In genomic region chr17:28810437-28810836, GRCh38 we compare ENCODE assay signal across 14 cellular contexts. TPM values are rescaled to one million over a fixed set of nuclear protein-coding genes. Genes with fewer than 3 reads are reported as not detected.
DNase-seq lines count a peak whose midpoint lies in the region; ATAC-seq and TF ChIP-seq lines count a peak whose summit lies in the region.
"Had no signal": no experiment of that assay in that cellular context is flagged by ENCODE, and none has a peak within 500 bp of the region (broad histone marks: within the 10 kb centered on the region; RNA-seq: fewer than 3 reads in every experiment).

No MANE protein-coding gene starts in this region.

- H3K9me3 ChIP-seq in SU-DHL-6 (ENCODE audit: insufficient read depth, low read length): no peaks in the 10 kb centered on the region
- no peaks in the 10 kb centered on the region for H3K9me3 ChIP-seq in osteoblast (ENCODE audit: low read depth, low read length)
- no peaks in the 10 kb centered on the region for H3K9me3 ChIP-seq in stomach
- H3K9me3 ChIP-seq: heart left ventricle, psoas muscle had no signal

- no peaks in the 10 kb centered on the region for H3K27me3 ChIP-seq in SU-DHL-6 (ENCODE audit: low read length)
- H3K27me3 ChIP-seq in foreskin keratinocyte: no peaks in the 10 kb centered on the region
- H3K27me3 ChIP-seq in osteoblast (ENCODE audit: insufficient read depth, low read length): no peaks in the 10 kb centered on the region
- no peaks in the 10 kb centered on the region for H3K27me3 ChIP-seq in stomach
- H3K27me3 ChIP-seq: heart left ventricle had no signal

- H3K4me3 Mint-ChIP-seq in activated T-cell treated with anti-CD3 and anti-CD28 coated beads, Interleukin-2, amount 50 U/mL, for 24 hours: peak overlapping the region; percentile 90

- peaks cover 57% of the 10 kb centered on the region for H3K4me1 Mint-ChIP-seq in activated T-cell treated with anti-CD3 and anti-CD28 coated beads, Interleukin-2, amount 50 U/mL, for 24 hours (ENCODE audit: low read depth)

- H3K4me2 ChIP-seq in SU-DHL-6 (ENCODE audit: low read depth, low read length, poor library complexity, severe bottlenecking) (peak overlapping the region; percentile 87), osteoblast (ENCODE audit: insufficient read depth, low read length) (no peak overlapping the region)

- H3F3A ChIP-seq in SU-DHL-6 (ENCODE audit: insufficient read depth): peaks cover 21% of the 10 kb centered on the region; the same call in 1 of the 2 replicates

- H3K27ac Mint-ChIP-seq in activated T-cell treated with anti-CD3 and anti-CD28 coated beads, Interleukin-2, amount 50 U/mL, for 24 hours: peak overlapping the region; percentile 96

- H3K36me3 ChIP-seq in SU-DHL-6 (ENCODE audit: low read length): 0 out of 2 replicates have a peak, but pooled peaks cover 6% of the 10 kb centered on the region
- H3K36me3 ChIP-seq in osteoblast (ENCODE audit: insufficient read depth, low read length): peaks cover 3% of the 10 kb centered on the region
- peaks cover 0 to 7% (median 6%) of the 10 kb centered on the region in 4 donors for H3K36me3 ChIP-seq in stomach

- 0 out of 2 replicates have a peak overlapping the region, but pooled peaks have one; percentile 75 for H3K9ac ChIP-seq in SU-DHL-6 (ENCODE audit: low read length)

- H3K4me3 ChIP-seq in SU-DHL-6 (ENCODE audit: insufficient read depth, low read length, poor library complexity, severe bottlenecking) (no peak overlapping the region), osteoblast (ENCODE audit: insufficient read depth, low read length) (no peak overlapping the region), stomach (no peak overlapping the region)

- H3K9me3 Mint-ChIP-seq in activated T-cell treated with anti-CD3 and anti-CD28 coated beads, Interleukin-2, amount 50 U/mL, for 24 hours: no peaks in the 10 kb centered on the region

- peaks cover 46% of the 10 kb centered on the region for H3K4me1 ChIP-seq in foreskin keratinocyte
- peaks cover 35% of the 10 kb centered on the region for H3K4me1 ChIP-seq in osteoblast (ENCODE audit: insufficient read depth, low read length)
- peaks cover 38 to 68% (median 52%) of the 10 kb centered on the region in 4 donors for H3K4me1 ChIP-seq in stomach

- H4K20me1 ChIP-seq in SU-DHL-6 (ENCODE audit: low read depth, low read length): 0 out of 2 replicates have a peak, but pooled peaks cover 8% of the 10 kb centered on the region
- peaks cover 18% of the 10 kb centered on the region for H4K20me1 ChIP-seq in osteoblast (ENCODE audit: insufficient read depth, low read length)

- no peak for ATAC-seq in foreskin keratinocyte
- peak; percentile 45 for ATAC-seq in stimulated activated naive CD8-positive, alpha-beta T cell treated with anti-CD3 and anti-CD28 coated beads, Interleukin-15, Interleukin-2, amounts not matched to agents 100 U/mL and 50 U/mL, for 24 hours
- ATAC-seq: heart left ventricle, psoas muscle had no signal

- TF ChIP-seq EP300 in stomach (IDR thresholded peaks at IDR 0.05): no peak

- no peak for TF ChIP-seq CTCF in SU-DHL-6 (IDR thresholded peaks at IDR 0.05; ENCODE audit: insufficient read depth, low read length, poor library complexity, severe bottlenecking)
- TF ChIP-seq CTCF in foreskin keratinocyte (conservative IDR thresholded peaks at IDR 0.05): no peak
- no peak for TF ChIP-seq CTCF in osteoblast (IDR thresholded peaks at IDR 0.05; ENCODE audit: extremely low read depth, low read depth, low read length)
- no peak for TF ChIP-seq CTCF in stomach (IDR thresholded peaks at IDR 0.05)

- H2AFZ ChIP-seq in SU-DHL-6 (ENCODE audit: low read depth, low read length, severe bottlenecking) (no peak overlapping the region), osteoblast (ENCODE audit: low read length) (no peak overlapping the region)

- TF ChIP-seq POLR2A in stomach (IDR thresholded peaks at IDR 0.05): no peak

- peaks cover 41% of the 10 kb centered on the region for H3K36me3 Mint-ChIP-seq in activated T-cell treated with anti-CD3 and anti-CD28 coated beads, Interleukin-2, amount 50 U/mL, for 24 hours (ENCODE audit: low read depth)

- no peaks in the 10 kb centered on the region for H3K27me3 Mint-ChIP-seq in activated T-cell treated with anti-CD3 and anti-CD28 coated beads, Interleukin-2, amount 50 U/mL, for 24 hours

- intact Hi-C loops in stomach (cut with DNase I; ENCODE audit: low total_unique reads): no loop called here

- 90 to 97% (median 95%) methylated on average over 1 of the region's 1 CpG for WGBS in stomach, 5 donors

- H3K27ac ChIP-seq in SU-DHL-6 (ENCODE audit: low read depth, low read length) (no peak overlapping the region), foreskin keratinocyte (peak overlapping the region; percentile 59), osteoblast (ENCODE audit: low read depth, low read length) (no peak overlapping the region), stomach (peak overlapping the region in 2 of 5 donors; percentile 79 to 94)

- peaks cover 78% of the 10 kb centered on the region for H3K79me2 ChIP-seq in SU-DHL-6 (ENCODE audit: insufficient read depth, low read length)
- H3K79me2 ChIP-seq in osteoblast (ENCODE audit: insufficient read depth, low read length): peaks cover 61% of the 10 kb centered on the region

- DNase-seq in activated T-cell treated with anti-CD3 and anti-CD28 coated beads, Interleukin-2, amount 50 U/mL, for 24 hours: no peak
- no peak for DNase-seq in activated T-cell treated with anti-CD3 and anti-CD28 coated beads, Interleukin-2, amount 50 U/mL, for 1 hour
- DNase-seq in foreskin keratinocyte (peak in 1 of 2 donors; percentile 27), osteoblast (ENCODE audit: insufficient read length, low spot score, missing footprints) (no peak), stomach (no peak), iPS-NIHi11 (ENCODE audit: low spot score) (no peak)
- no peak for DNase-seq in stimulated activated naive CD8-positive, alpha-beta T cell treated with anti-CD3 and anti-CD28 coated beads, Interleukin-15, Interleukin-2, amounts not matched to agents 100 U/mL and 50 U/mL, for 24 hours
- DNase-seq: activated naive CD4-positive, alpha-beta T cell treated with anti-CD3 and anti-CD28 coated beads, Interleukin-2, amount 50 U/mL, for 16 hours; heart left ventricle; mesenchymal stem cell; MV-4-11; NCI-H510A treated with DMSO at 0.1 percent for 48 hours; psoas muscle had no signal

- H3K9me2 ChIP-seq in SU-DHL-6 (replicated peaks; ENCODE audit: insufficient read depth, low read length): no peaks in the 10 kb centered on the region

RNA-seq across cellular contexts. Expression of gene FAM222B, which starts 32.2 kb away (rescaled TPM):
- 16.3 and 17.9 TPM in 2 replicates for total RNA-seq in foreskin keratinocyte
- 9.8 and 10.8 TPM in 2 replicates for polyA plus RNA-seq in foreskin keratinocyte
- 4.4 and 5.1 TPM in 2 replicates for total RNA-seq in osteoblast
- 10 to 100 TPM in 3 of 5 donors, 1 to 10 TPM in 2; 5.5 to 29.6 (median 14.0) TPM for total RNA-seq in stomach
- 1 to 10 TPM; 4.4 to 8.3 (median 6.6) TPM for polyA plus RNA-seq in stomach

RNA-seq across cellular contexts. Expression of gene ERAL1, which starts 44.4 kb away (rescaled TPM):
- total RNA-seq in foreskin keratinocyte (34.8 and 44.4 TPM in 2 replicates), osteoblast (28.9 and 30.4 TPM in 2 replicates), stomach (10 to 100 TPM; 23.1 to 97.0 (median 60.0) TPM)
- polyA plus RNA-seq in foreskin keratinocyte (65.8 and 72.8 TPM in 2 replicates), stomach (10 to 100 TPM; 36.7 to 50.3 (median 42.6) TPM)
